Comparison of ENCODE assay signal across 12 cellular contexts in genomic region chr5:173802670-173803165, GRCh38.
A peak's percentile ranks its signal among the peaks of the same experiment; 100 is the strongest.
DNase-seq lines count a peak whose midpoint lies in the region; ATAC-seq and TF ChIP-seq lines count a peak whose summit lies in the region.
"Had no signal": no experiment of that assay in that cellular context is flagged by ENCODE, and none has a peak within 500 bp of the region (broad histone marks: within the 10 kb centered on the region; RNA-seq: fewer than 3 reads in every experiment).

No MANE protein-coding gene starts in this region.

- H3K36me3 ChIP-seq in stomach (no peaks in the 10 kb centered on the region), MM.1S (replicated peaks; ENCODE audit: insufficient read depth, low read length) (no peaks in the 10 kb centered on the region)

- no peak overlapping the region for H3K9ac ChIP-seq in MM.1S (ENCODE audit: low read length)
- H3K9ac ChIP-seq: SK-N-SH had no signal

- no peaks in the 10 kb centered on the region for H3K79me2 ChIP-seq in MM.1S (ENCODE audit: low read length)

- no peak overlapping the region for H3K4me2 ChIP-seq in MM.1S (ENCODE audit: low read depth, low read length)
- H3K4me2 ChIP-seq: SK-N-SH had no signal

- H3K27me3 ChIP-seq in right cardiac atrium (ENCODE audit: control insufficient read depth, insufficient read depth) = no peaks in the 10 kb centered on the region
- no peaks in the 10 kb centered on the region for H3K27me3 ChIP-seq in stomach
- H3K27me3 ChIP-seq in MM.1S (replicated peaks; ENCODE audit: insufficient read depth, low read length) = no peaks in the 10 kb centered on the region

- no peak for TF ChIP-seq CTCF in stomach (IDR thresholded peaks at IDR 0.05)
- TF ChIP-seq CTCF in MM.1S (IDR thresholded peaks at IDR 0.05; ENCODE audit: low read length) = no peak

- no peak overlapping the region for H3K4me3 ChIP-seq in right cardiac atrium (ENCODE audit: low read length)
- H3K4me3 ChIP-seq in stomach = no peak overlapping the region
- H3K4me3 ChIP-seq in MM.1S (ENCODE audit: low read length) = no peak overlapping the region

- no peaks in the 10 kb centered on the region for H3K4me1 ChIP-seq in right cardiac atrium (ENCODE audit: control insufficient read depth, insufficient read depth, low read length)
- peaks cover 0 to 10% (median 2%) of the 10 kb centered on the region in 4 donors for H3K4me1 ChIP-seq in stomach
- H3K4me1 ChIP-seq in MM.1S (ENCODE audit: low read length) = no peaks in the 10 kb centered on the region

- intact Hi-C loops in right cardiac atrium (cut with DNase I) = no loop called here
- intact Hi-C loops in stomach (cut with DNase I; ENCODE audit: low total_unique reads) = no loop called here

- no peaks in the 10 kb centered on the region for H3F3A ChIP-seq in MM.1S (ENCODE audit: insufficient read depth, low read length)

- 59% methylated on average over 7 of the region's 7 CpGs for WGBS in right cardiac atrium
- 58 to 62% (median 60%) methylated on average over 7 of the region's 7 CpGs for WGBS in stomach, 5 donors

- no peaks in the 10 kb centered on the region for H4K20me1 ChIP-seq in MM.1S (ENCODE audit: insufficient read depth, low read length)

- no peak for TF ChIP-seq POLR2A in stomach (IDR thresholded peaks at IDR 0.05)

- H3K27ac ChIP-seq in right cardiac atrium (ENCODE audit: low read length) (no peak overlapping the region), stomach (peak overlapping the region in 1 of 5 donors; percentile 25), MM.1S (ENCODE audit: low read length) (no peak overlapping the region)

- ATAC-seq in right cardiac atrium (peak; percentile 34 to 60), GM21360 (IDR thresholded peaks at IDR 0.05; ENCODE audit: unreplicated experiment) (no peak)

- no peaks in the 10 kb centered on the region for H3K9me2 ChIP-seq in MM.1S (replicated peaks; ENCODE audit: insufficient read depth, low read length)
- H3K9me2 ChIP-seq: SK-N-SH had no signal

- DNase-seq in HT1080 (ENCODE audit: low read depth) (peak; percentile 54), SW480 (ENCODE audit: low spot score) (peak; percentile 90), right cardiac atrium (peak; percentile 50 to 76 (median 73)), stomach (peak; percentile 65), retina (no peak), NCI-H2171 treated with DMSO at 0.1 percent for 48 hours (lab: John Stamatoyannopoulos, UW) (no peak), MM.1S (no peak)
- DNase-seq: anterior cingulate cortex, GOT3, NCI-H2107, SK-N-SH had no signal

- TF ChIP-seq EP300 in stomach (IDR thresholded peaks at IDR 0.05) = no peak

- H3K9me3 ChIP-seq in right cardiac atrium (ENCODE audit: control insufficient read depth, low read length) (no peaks in the 10 kb centered on the region), stomach (no peaks in the 10 kb centered on the region), MM.1S (replicated peaks; ENCODE audit: insufficient read depth, low read length) (no peaks in the 10 kb centered on the region)
- H3K9me3 ChIP-seq: SK-N-SH had no signal

- no peak overlapping the region for H2AFZ ChIP-seq in MM.1S (ENCODE audit: low read length)

Comparison
In these comparisons a context has a peak if more than half of its experiments do, and no peak if none do; other contexts are left out.
1. DNase-seq: peak in HT1080 (single experiment), SW480 (single experiment), right cardiac atrium (3 of 3) and stomach (single experiment); none in retina (single experiment), NCI-H2171 treated with DMSO at 0.1 percent for 48 hours (single experiment) and MM.1S (single experiment).